Comparison of ENCODE assay signal across 21 cellular contexts in genomic region chr1:200427744-200428143, GRCh38.
"Had no signal": no experiment of that assay in that cellular context is flagged by ENCODE, and none has a peak within 500 bp of the region (broad histone marks: within the 10 kb centered on the region; RNA-seq: fewer than 3 reads in every experiment).

No MANE protein-coding gene starts in this region.

- H3K9ac ChIP-seq: neural progenitor cell had no signal

- H3K4me2 ChIP-seq: neural progenitor cell had no signal

- FAIRE-seq: pancreas had no signal

- H3K4me3 ChIP-seq: breast epithelium, gastrocnemius medialis, heart left ventricle, lung, neural progenitor cell, pancreas, sigmoid colon, spleen, suprapubic skin had no signal

- H3K27me3 ChIP-seq: breast epithelium, gastrocnemius medialis, heart left ventricle, neural progenitor cell, pancreas, sigmoid colon, spleen had no signal

- H3K27ac ChIP-seq: breast epithelium, gastrocnemius medialis, heart left ventricle, neural progenitor cell, pancreas, sigmoid colon, spleen, suprapubic skin had no signal

- H2AFZ ChIP-seq: neural progenitor cell had no signal

- H3K9me3 Mint-ChIP-seq: activated B cell treated with CpG ODN at 0.5 μM for 24 hours; activated CD4-positive, alpha-beta T cell treated with anti-CD3 and anti-CD28 coated beads, Interleukin-2, amount 10 ng/mL, durations not matched to agents 24 days and 14 days; activated T-helper 17 cell treated with anti-CD3 and anti-CD28 coated beads, Interleukin-2, amount 50 U/mL, for 72 hours; effector memory CD8-positive, alpha-beta T cell; neural progenitor cell; stimulated activated naive CD8-positive, alpha-beta T cell treated with anti-CD3 and anti-CD28 coated beads, Interleukin-15, Interleukin-2, amounts not matched to agents 100 ng/mL and 50 ng/mL, for 24 hours had no signal

- H3K36me3 ChIP-seq: breast epithelium, gastrocnemius medialis, heart left ventricle, neural progenitor cell, pancreas, sigmoid colon, spleen, suprapubic skin had no signal

- H3K4me3 Mint-ChIP-seq: activated B cell treated with CpG ODN at 0.5 μM for 24 hours; activated CD4-positive, alpha-beta T cell treated with anti-CD3 and anti-CD28 coated beads, Interleukin-2, amount 10 ng/mL, durations not matched to agents 24 days and 14 days; activated T-helper 17 cell treated with anti-CD3 and anti-CD28 coated beads, Interleukin-2, amount 50 U/mL, for 72 hours; effector memory CD8-positive, alpha-beta T cell; neural progenitor cell; stimulated activated naive CD8-positive, alpha-beta T cell treated with anti-CD3 and anti-CD28 coated beads, Interleukin-15, Interleukin-2, amounts not matched to agents 100 ng/mL and 50 ng/mL, for 24 hours had no signal

- ATAC-seq: effector memory CD8-positive, alpha-beta T cell; gastrocnemius medialis; heart left ventricle; left cardiac atrium; pancreas had no signal

- H3K36me3 Mint-ChIP-seq: neural progenitor cell had no signal

- H3K27me3 Mint-ChIP-seq: activated B cell treated with CpG ODN at 0.5 μM for 24 hours; activated CD4-positive, alpha-beta T cell treated with anti-CD3 and anti-CD28 coated beads, Interleukin-2, amount 10 ng/mL, durations not matched to agents 24 days and 14 days; activated T-helper 17 cell treated with anti-CD3 and anti-CD28 coated beads, Interleukin-2, amount 50 U/mL, for 72 hours; effector memory CD8-positive, alpha-beta T cell had no signal

- DNase-seq: activated B cell treated with CpG ODN at 0.5 μM for 24 hours; activated CD4-positive, alpha-beta T cell treated with anti-CD3 and anti-CD28 coated beads, Interleukin-2, amount 10 ng/mL, durations not matched to agents 24 days and 14 days; activated naive CD4-positive, alpha-beta T cell treated with Interleukin-2 at 50 U/mL for 16 hours; aorta; cerebellar nuclear complex; effector memory CD8-positive, alpha-beta T cell; gastrocnemius medialis; heart left ventricle; left cardiac atrium; midbrain; pancreas; sigmoid colon; spleen; T1000; trophoblast cell had no signal

- H3K27ac Mint-ChIP-seq: activated B cell treated with CpG ODN at 0.5 μM for 24 hours; activated CD4-positive, alpha-beta T cell treated with anti-CD3 and anti-CD28 coated beads, Interleukin-2, amount 10 ng/mL, durations not matched to agents 24 days and 14 days; activated T-helper 17 cell treated with anti-CD3 and anti-CD28 coated beads, Interleukin-2, amount 50 U/mL, for 72 hours; effector memory CD8-positive, alpha-beta T cell; neural progenitor cell; stimulated activated naive CD8-positive, alpha-beta T cell treated with anti-CD3 and anti-CD28 coated beads, Interleukin-15, Interleukin-2, amounts not matched to agents 100 ng/mL and 50 ng/mL, for 24 hours had no signal

- H3K4me1 ChIP-seq: breast epithelium, gastrocnemius medialis, heart left ventricle, neural progenitor cell, pancreas, sigmoid colon, spleen, suprapubic skin had no signal

- H3K4me1 Mint-ChIP-seq: neural progenitor cell had no signal

- H3K9me3 ChIP-seq: breast epithelium, gastrocnemius medialis, heart left ventricle, pancreas, sigmoid colon, spleen, suprapubic skin had no signal
